Comparison of ENCODE assay signal across 1 cellular context in the genomic region with DNA sequence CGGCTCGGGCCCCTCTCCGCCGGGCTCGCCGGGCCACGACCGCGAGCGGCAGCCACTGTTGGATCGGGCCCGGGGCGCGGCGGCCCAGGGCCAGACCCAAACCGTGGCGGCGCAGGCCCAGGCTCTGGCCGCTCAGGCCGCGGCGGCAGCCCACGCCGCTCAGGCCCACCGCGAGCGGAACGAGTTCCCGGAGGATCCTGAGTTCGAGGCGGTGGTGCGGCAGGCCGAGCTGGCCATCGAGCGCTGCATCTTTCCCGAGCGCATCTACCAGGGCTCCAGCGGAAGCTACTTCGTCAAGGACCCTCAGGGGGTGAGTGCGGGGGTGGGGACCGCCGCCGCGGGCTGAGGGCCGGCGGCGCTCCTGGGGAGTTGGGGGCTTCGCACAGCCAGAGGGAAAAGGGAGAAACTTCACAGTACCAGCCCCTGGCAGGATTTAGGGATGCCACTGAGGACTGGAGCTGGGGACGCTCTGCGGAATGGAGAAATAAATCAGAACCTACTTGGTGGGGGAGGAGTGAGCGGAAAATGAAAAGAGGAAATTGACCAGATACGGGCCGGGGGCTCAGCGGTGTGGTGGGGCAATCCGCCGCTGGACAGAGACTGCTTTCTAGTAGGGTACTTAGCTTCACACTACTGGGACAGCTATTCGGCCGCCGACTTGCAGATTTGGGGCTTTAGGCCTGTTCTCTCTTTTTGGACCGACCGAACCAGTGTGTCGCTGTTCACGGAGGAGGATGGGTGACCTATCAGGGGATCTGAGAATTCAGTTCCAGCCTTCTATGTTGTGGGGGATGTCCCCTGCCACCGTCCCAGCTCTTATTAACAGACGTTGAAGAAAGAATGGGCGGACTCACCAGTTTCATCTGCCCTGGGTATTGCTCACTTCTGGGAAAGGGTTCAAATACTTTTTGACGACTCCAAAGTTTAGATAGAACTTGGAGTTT.
A peak's percentile ranks its signal among the peaks of the same experiment; 100 is the strongest.
TF ChIP-seq lines count a peak whose summit lies in the region.

No MANE protein-coding gene starts in this region.

TF ChIP-seq in GM12878, 131 proteins besides CTCF, POLR2A, EP300 and RAD21 (continued from another document and continues in another):
- TF ChIP-seq E4F1 (IDR thresholded peaks at IDR 0.05; ENCODE audit: borderline replicate concordance, partially characterized antibody) (no peak), ZBED1 (IDR thresholded peaks at IDR 0.05; ENCODE audit: borderline replicate concordance) (no peak), CREM (IDR thresholded peaks at IDR 0.05; ENCODE audit: low read depth) (no peak), ZNF207 (IDR thresholded peaks at IDR 0.05; ENCODE audit: borderline replicate concordance) (no peak), RCOR1 (conservative IDR thresholded peaks at IDR 0.05; ENCODE audit: low read depth, low read length) (no peak), ASH2L (IDR thresholded peaks at IDR 0.05; ENCODE audit: borderline replicate concordance, low read depth) (no peak), BMI1 (IDR thresholded peaks at IDR 0.05; ENCODE audit: borderline replicate concordance) (no peak), ESRRA (IDR thresholded peaks at IDR 0.05; ENCODE audit: low read length) (no peak), ETV6 (conservative IDR thresholded peaks at IDR 0.05 in 1 of 2, IDR thresholded peaks at IDR 0.05 in 1 of 2; ENCODE audit: borderline replicate concordance in 1 of 2, low read depth in 1 of 2) (no peak), EZH2 (IDR thresholded peaks at IDR 0.05; ENCODE audit: borderline replicate concordance, control insufficient read depth, low read depth, low read length) (no peak), KAT2A (conservative IDR thresholded peaks at IDR 0.05; ENCODE audit: control insufficient read depth, low read depth, low read length) (no peak), NR2C1 (IDR thresholded peaks at IDR 0.05) (no peak), ZNF592 (IDR thresholded peaks at IDR 0.05) (no peak), LARP7 (IDR thresholded peaks at IDR 0.05) (peak; percentile 99), ZNF384 (IDR thresholded peaks at IDR 0.05; ENCODE audit: borderline replicate concordance, low read depth, low read length) (no peak), NR2F1 (conservative IDR thresholded peaks at IDR 0.05) (no peak; the same call in 1 of the 2 replicates), TCF3 (IDR thresholded peaks at IDR 0.05; ENCODE audit: borderline replicate concordance, insufficient read depth, low read depth, low read length) (no peak), SMARCA5 (IDR thresholded peaks at IDR 0.05) (peak; percentile 84), TCF7 (IDR thresholded peaks at IDR 0.05; ENCODE audit: borderline replicate concordance) (no peak), HDAC6 (IDR thresholded peaks at IDR 0.05; ENCODE audit: unreplicated experiment) (no peak), ATF2 (IDR thresholded peaks at IDR 0.05; ENCODE audit: low read length) (no peak), SREBF1 (IDR thresholded peaks at IDR 0.05; ENCODE audit: low read length) (no peak), BACH1 (IDR thresholded peaks at IDR 0.05; ENCODE audit: borderline replicate concordance) (peak; percentile 89; the same call in 1 of the 2 replicates), ZNF274 (IDR thresholded peaks at IDR 0.05; ENCODE audit: insufficient read depth, insufficient read length) (no peak), ZSCAN29 (IDR thresholded peaks at IDR 0.05) (0 out of 2 replicates have a peak, but pooled peaks have one; percentile 27), NFXL1 (IDR thresholded peaks at IDR 0.05; ENCODE audit: borderline replicate concordance) (0 out of 2 replicates have a peak, but pooled peaks have one; percentile 44), SIN3A (IDR thresholded peaks at IDR 0.05; ENCODE audit: low read depth, low read length) (no peak), SRF (IDR thresholded peaks at IDR 0.05; ENCODE audit: low read depth in 2 of 2, low read length in 2 of 2) (peak; percentile 68 to 79; a peak in 3 of 4 replicates), CBFB (IDR thresholded peaks at IDR 0.05; ENCODE audit: low read depth) (no peak), NBN (IDR thresholded peaks at IDR 0.05) (no peak), KLF5 (IDR thresholded peaks at IDR 0.05; ENCODE audit: partially characterized antibody) (no peak), SMAD5 (IDR thresholded peaks at IDR 0.05; ENCODE audit: low read depth) (no peak), ZNF622 (IDR thresholded peaks at IDR 0.05) (no peak), DPF2 (IDR thresholded peaks at IDR 0.05) (peak; percentile 55), ATF7 (IDR thresholded peaks at IDR 0.05; ENCODE audit: low read depth) (no peak)
- TF ChIP-seq, protein P1, sequence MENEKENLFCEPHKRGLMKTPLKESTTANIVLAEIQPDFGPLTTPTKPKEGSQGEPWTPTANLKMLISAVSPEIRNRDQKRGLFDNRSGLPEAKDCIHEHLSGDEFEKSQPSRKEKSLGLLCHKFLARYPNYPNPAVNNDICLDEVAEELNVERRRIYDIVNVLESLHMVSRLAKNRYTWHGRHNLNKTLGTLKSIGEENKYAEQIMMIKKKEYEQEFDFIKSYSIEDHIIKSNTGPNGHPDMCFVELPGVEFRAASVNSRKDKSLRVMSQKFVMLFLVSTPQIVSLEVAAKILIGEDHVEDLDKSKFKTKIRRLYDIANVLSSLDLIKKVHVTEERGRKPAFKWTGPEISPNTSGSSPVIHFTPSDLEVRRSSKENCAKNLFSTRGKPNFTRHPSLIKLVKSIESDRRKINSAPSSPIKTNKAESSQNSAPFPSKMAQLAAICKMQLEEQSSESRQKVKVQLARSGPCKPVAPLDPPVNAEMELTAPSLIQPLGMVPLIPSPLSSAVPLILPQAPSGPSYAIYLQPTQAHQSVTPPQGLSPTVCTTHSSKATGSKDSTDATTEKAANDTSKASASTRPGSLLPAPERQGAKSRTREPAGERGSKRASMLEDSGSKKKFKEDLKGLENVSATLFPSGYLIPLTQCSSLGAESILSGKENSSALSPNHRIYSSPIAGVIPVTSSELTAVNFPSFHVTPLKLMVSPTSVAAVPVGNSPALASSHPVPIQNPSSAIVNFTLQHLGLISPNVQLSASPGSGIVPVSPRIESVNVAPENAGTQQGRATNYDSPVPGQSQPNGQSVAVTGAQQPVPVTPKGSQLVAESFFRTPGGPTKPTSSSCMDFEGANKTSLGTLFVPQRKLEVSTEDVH (IDR thresholded peaks at IDR 0.05; ENCODE audit: low read depth, partially characterized antibody), result no peak
- TF ChIP-seq, protein P2, sequence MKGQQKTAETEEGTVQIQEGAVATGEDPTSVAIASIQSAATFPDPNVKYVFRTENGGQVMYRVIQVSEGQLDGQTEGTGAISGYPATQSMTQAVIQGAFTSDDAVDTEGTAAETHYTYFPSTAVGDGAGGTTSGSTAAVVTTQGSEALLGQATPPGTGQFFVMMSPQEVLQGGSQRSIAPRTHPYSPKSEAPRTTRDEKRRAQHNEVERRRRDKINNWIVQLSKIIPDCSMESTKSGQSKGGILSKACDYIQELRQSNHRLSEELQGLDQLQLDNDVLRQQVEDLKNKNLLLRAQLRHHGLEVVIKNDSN (IDR thresholded peaks at IDR 0.05; ENCODE audit: borderline replicate concordance, extremely low read length, insufficient read depth, low read depth, low read length), result no peak
- TF ChIP-seq, protein P3, sequence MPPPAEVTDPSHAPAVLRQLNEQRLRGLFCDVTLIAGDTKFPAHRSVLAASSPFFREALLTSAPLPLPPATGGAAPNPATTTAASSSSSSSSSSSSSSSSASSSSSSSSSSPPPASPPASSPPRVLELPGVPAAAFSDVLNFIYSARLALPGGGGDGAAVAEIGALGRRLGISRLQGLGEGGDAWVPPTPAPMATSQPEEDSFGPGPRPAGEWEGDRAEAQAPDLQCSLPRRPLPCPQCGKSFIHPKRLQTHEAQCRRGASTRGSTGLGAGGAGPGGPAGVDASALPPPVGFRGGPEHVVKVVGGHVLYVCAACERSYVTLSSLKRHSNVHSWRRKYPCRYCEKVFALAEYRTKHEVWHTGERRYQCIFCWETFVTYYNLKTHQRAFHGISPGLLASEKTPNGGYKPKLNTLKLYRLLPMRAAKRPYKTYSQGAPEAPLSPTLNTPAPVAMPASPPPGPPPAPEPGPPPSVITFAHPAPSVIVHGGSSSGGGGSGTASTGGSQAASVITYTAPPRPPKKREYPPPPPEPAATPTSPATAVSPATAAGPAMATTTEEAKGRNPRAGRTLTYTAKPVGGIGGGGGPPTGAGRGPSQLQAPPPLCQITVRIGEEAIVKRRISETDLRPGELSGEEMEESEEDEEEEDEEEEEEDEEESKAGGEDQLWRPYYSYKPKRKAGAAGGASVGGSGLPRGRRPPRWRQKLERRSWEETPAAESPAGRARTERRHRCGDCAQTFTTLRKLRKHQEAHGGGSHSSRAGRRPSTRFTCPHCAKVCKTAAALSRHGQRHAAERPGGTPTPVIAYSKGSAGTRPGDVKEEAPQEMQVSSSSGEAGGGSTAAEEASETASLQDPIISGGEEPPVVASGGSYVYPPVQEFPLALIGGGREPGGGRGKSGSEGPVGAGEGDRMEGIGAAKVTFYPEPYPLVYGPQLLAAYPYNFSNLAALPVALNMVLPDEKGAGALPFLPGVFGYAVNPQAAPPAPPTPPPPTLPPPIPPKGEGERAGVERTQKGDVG (CRISPR knock-in tag; IDR thresholded peaks at IDR 0.05), result no peak
- TF ChIP-seq, protein P4, sequence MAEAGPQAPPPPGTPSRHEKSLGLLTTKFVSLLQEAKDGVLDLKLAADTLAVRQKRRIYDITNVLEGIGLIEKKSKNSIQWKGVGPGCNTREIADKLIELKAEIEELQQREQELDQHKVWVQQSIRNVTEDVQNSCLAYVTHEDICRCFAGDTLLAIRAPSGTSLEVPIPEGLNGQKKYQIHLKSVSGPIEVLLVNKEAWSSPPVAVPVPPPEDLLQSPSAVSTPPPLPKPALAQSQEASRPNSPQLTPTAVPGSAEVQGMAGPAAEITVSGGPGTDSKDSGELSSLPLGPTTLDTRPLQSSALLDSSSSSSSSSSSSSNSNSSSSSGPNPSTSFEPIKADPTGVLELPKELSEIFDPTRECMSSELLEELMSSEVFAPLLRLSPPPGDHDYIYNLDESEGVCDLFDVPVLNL (IDR thresholded peaks at IDR 0.05; ENCODE audit: low read depth, low read length), result no peak
- TF ChIP-seq, protein P5, sequence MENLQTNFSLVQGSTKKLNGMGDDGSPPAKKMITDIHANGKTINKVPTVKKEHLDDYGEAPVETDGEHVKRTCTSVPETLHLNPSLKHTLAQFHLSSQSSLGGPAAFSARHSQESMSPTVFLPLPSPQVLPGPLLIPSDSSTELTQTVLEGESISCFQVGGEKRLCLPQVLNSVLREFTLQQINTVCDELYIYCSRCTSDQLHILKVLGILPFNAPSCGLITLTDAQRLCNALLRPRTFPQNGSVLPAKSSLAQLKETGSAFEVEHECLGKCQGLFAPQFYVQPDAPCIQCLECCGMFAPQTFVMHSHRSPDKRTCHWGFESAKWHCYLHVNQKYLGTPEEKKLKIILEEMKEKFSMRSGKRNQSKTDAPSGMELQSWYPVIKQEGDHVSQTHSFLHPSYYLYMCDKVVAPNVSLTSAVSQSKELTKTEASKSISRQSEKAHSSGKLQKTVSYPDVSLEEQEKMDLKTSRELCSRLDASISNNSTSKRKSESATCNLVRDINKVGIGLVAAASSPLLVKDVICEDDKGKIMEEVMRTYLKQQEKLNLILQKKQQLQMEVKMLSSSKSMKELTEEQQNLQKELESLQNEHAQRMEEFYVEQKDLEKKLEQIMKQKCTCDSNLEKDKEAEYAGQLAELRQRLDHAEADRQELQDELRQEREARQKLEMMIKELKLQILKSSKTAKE (IDR thresholded peaks at IDR 0.05; ENCODE audit: low read depth, poor library complexity, severe bottlenecking), result no peak
